ENCODE assay signal across 1 cellular context in genomic region chr21:29350246-29350779, GRCh38.
TF ChIP-seq lines count a peak whose summit lies in the region.

No MANE protein-coding gene starts in this region.

TF ChIP-seq in K562, 482 proteins besides CTCF, POLR2A, EP300 and RAD21:
- TF ChIP-seq FOSL1 (tag; conservative IDR thresholded peaks at IDR 0.05) (peak; percentile 33; the same call in 1 of the 2 replicates), ZNF12 (CRISPR knock-in tag; IDR thresholded peaks at IDR 0.05) (peak; percentile 98), ZNF77 (CRISPR knock-in tag; IDR thresholded peaks at IDR 0.05) (no peak)
TF ChIP-seq in K562: peak in this region for 2.
